1 cellular context compared by ENCODE assay signal in the genomic region with DNA sequence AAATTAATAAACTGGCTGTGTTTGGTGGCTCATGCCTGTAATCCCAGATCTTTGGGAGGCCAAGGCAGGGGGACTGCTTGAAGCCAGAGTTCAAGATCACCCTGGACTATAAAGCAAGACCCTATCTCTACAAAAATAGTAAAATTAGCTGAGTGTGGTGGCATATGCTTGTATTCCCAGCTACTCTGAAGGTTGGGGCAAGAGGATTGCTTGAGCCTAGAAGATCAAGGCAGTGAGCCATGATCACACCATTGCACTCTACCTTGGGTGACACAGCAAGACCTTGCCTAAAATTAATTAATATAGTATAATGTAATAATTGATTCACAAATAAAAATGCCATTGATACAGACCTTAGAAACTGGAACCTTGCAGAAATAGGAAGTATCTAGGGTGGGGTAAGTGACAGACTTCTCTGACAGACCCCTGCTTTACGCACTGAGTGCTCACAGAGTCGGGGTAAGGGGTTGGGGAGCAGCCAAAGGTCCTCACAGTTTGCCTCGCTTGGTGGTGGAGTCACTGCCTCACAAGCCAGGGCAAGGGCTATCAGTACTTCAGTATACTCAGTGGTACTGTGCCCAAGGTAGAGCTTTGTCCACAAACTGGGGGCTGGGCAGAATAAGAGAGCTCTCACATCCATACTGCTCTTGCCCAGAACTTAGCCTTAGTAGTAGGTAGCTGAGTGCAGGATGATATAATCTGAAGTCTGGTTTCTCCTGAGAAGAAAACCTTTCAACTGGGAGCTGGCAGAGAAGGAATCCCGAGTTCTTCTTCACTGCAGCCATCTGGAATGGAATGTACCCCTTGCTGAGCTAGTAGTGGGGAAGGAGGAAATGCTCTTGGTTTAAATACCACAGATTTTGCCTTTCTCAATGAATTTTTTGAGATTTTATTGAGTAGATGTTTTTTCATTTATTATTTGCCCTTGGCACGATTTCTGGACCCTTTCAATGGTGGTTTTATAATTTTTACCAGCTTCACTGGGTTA.
TF ChIP-seq lines count a peak whose summit lies in the region.

No MANE protein-coding gene starts in this region.

TF ChIP-seq in WTC11, 78 proteins besides CTCF, POLR2A, EP300 and RAD21 (continued from another document):
- TF ChIP-seq, protein P1, sequence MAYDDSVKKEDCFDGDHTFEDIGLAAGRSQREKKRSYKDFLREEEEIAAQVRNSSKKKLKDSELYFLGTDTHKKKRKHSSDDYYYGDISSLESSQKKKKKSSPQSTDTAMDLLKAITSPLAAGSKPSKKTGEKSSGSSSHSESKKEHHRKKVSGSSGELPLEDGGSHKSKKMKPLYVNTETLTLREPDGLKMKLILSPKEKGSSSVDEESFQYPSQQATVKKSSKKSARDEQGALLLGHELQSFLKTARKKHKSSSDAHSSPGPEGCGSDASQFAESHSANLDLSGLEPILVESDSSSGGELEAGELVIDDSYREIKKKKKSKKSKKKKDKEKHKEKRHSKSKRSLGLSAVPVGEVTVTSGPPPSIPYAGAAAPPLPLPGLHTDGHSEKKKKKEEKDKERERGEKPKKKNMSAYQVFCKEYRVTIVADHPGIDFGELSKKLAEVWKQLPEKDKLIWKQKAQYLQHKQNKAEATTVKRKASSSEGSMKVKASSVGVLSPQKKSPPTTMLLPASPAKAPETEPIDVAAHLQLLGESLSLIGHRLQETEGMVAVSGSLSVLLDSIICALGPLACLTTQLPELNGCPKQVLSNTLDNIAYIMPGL (CRISPR knock-in tag; IDR thresholded peaks at IDR 0.05), result no peak
- TF ChIP-seq, protein P2, sequence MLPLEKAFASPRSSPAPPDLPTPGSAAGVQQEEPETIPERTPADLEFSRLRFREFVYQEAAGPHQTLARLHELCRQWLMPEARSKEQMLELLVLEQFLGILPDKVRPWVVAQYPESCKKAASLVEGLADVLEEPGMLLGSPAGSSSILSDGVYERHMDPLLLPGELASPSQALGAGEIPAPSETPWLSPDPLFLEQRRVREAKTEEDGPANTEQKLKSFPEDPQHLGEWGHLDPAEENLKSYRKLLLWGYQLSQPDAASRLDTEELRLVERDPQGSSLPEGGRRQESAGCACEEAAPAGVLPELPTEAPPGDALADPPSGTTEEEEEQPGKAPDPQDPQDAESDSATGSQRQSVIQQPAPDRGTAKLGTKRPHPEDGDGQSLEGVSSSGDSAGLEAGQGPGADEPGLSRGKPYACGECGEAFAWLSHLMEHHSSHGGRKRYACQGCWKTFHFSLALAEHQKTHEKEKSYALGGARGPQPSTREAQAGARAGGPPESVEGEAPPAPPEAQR (CRISPR knock-in tag; IDR thresholded peaks at IDR 0.05), result no peak
